9 cellular contexts compared by ENCODE assay signal in genomic region chr16:24070851-24071250, GRCh38.
DNase-seq lines count a peak whose midpoint lies in the region; ATAC-seq, FAIRE-seq and TF ChIP-seq lines count a peak whose summit lies in the region.
"Had no signal": no experiment of that assay in that cellular context is flagged by ENCODE, and none has a peak within 500 bp of the region (broad histone marks: within the 10 kb centered on the region; RNA-seq: fewer than 3 reads in every experiment).

No MANE protein-coding gene starts in this region.

- peak; percentile 51 for DNase-seq in DMS153 (lab: John Stamatoyannopoulos, UW)
- DNase-seq in GM23248 = peak; percentile 52
- peak; percentile 1 for DNase-seq in NCI-H748 treated with DMSO at 0.1 percent for 48 hours (lab: John Stamatoyannopoulos, UW)
- peak; percentile 1 for DNase-seq in astrocyte (ENCODE audit: low read depth)
- DNase-seq in left colon = peak in 1 of 2 donors; percentile 12
- no peak for DNase-seq in occipital lobe (lab: John Stamatoyannopoulos, UW)
- DNase-seq in activated gamma-delta T cell treated with Interleukin-2 at 50 U/mL for 16 hours = no peak

- no peak overlapping the region for H3K4me3 Mint-ChIP-seq in astrocyte (ENCODE audit: unreplicated experiment)

- no peak overlapping the region for H3K4me3 ChIP-seq in GM23248
- no peak overlapping the region for H3K4me3 ChIP-seq in astrocyte (ENCODE audit: insufficient read depth, low read depth, low read length)

- H3K9me3 Mint-ChIP-seq in astrocyte (ENCODE audit: unreplicated experiment) = no peaks in the 10 kb centered on the region

- no peak for FAIRE-seq in astrocyte (lab: Jason Lieb, UNC)

- H3K27ac ChIP-seq in GM23248 (no peak overlapping the region), astrocyte (ENCODE audit: low read depth, low read length) (no peak overlapping the region)
- H3K27ac ChIP-seq: VCaP had no signal

- H3K4me1 ChIP-seq in GM23248 (ENCODE audit: insufficient read depth) (no peaks in the 10 kb centered on the region), astrocyte (ENCODE audit: insufficient read depth, low read length) (no peaks in the 10 kb centered on the region)

- H4K20me1 ChIP-seq in GM23248 (ENCODE audit: insufficient read depth) = no peaks in the 10 kb centered on the region
- H4K20me1 ChIP-seq in astrocyte (ENCODE audit: insufficient read depth, low read length) = no peaks in the 10 kb centered on the region

- H3K27ac Mint-ChIP-seq in astrocyte (ENCODE audit: unreplicated experiment) = no peak overlapping the region

- no peaks in the 10 kb centered on the region for H3K9me2 ChIP-seq in GM23248 (ENCODE audit: insufficient read depth)

- intact Hi-C loops in left colon (cut with DNase I, micrococcal nuclease) = no loop called here

- in situ Hi-C loops in GM23248 (cut with MboI) = no loop called here

- H3F3A ChIP-seq in GM23248 (ENCODE audit: insufficient read depth) = no peaks in the 10 kb centered on the region

- ATAC-seq in left colon (peak; percentile 52), GM18870 (IDR thresholded peaks at IDR 0.05; ENCODE audit: unreplicated experiment) (no peak)

- no peaks in the 10 kb centered on the region for H3K9me3 ChIP-seq in GM23248 (ENCODE audit: low read depth)
- H3K9me3 ChIP-seq in astrocyte (ENCODE audit: insufficient read depth, low read depth, low read length) = no peaks in the 10 kb centered on the region

- WGBS in GM23248 (ENCODE audit: low coverage in 1 of 2, low lambda C conversion rate in 2 of 2, missing lambda C conversion rate in 2 of 2), 2 experiments = 0 to 7% methylated on average over 1 of the region's 1 CpG

- H3K9ac ChIP-seq in GM23248 = no peak overlapping the region
- H3K9ac ChIP-seq in astrocyte (ENCODE audit: low read length) = no peak overlapping the region

- TF ChIP-seq CTCF in astrocyte (IDR thresholded peaks at IDR 0.05; ENCODE audit: insufficient read depth, low read depth, low read length) = peak; percentile 29

- H3K36me3 ChIP-seq in GM23248 (ENCODE audit: low read depth) = no peaks in the 10 kb centered on the region
- no peaks in the 10 kb centered on the region for H3K36me3 ChIP-seq in astrocyte (ENCODE audit: insufficient read depth, low read length)

- no peaks in the 10 kb centered on the region for H3K36me3 Mint-ChIP-seq in astrocyte (ENCODE audit: low read depth, unreplicated experiment)

- H3K27me3 Mint-ChIP-seq in astrocyte (ENCODE audit: low read depth, unreplicated experiment) = peaks cover 10% of the 10 kb centered on the region

- H3K4me2 ChIP-seq in GM23248 (ENCODE audit: unreplicated experiment) = no peak overlapping the region
- no peak overlapping the region for H3K4me2 ChIP-seq in astrocyte (ENCODE audit: low read length)

- H3K27me3 ChIP-seq in GM23248 (replicated peaks; ENCODE audit: insufficient read depth) (no peaks in the 10 kb centered on the region), astrocyte (ENCODE audit: insufficient read depth, low read length) (no peaks in the 10 kb centered on the region)

- H2AFZ ChIP-seq in GM23248 (no peak overlapping the region), astrocyte (ENCODE audit: low read depth, low read length) (no peak overlapping the region)

- H3K4me1 Mint-ChIP-seq in astrocyte (ENCODE audit: low read depth, unreplicated experiment) = peaks cover 1% of the 10 kb centered on the region

- H3K79me2 ChIP-seq in GM23248 (ENCODE audit: insufficient read depth) = no peaks in the 10 kb centered on the region
- no peaks in the 10 kb centered on the region for H3K79me2 ChIP-seq in astrocyte (ENCODE audit: insufficient read depth, low read length)

Comparison
In these comparisons a context has a peak if more than half of its experiments do, and no peak if none do; other contexts are left out.
1. DNase-seq: peak in DMS153 (single experiment), GM23248 (single experiment), NCI-H748 treated with DMSO at 0.1 percent for 48 hours (single experiment) and astrocyte (single experiment); none in occipital lobe (single experiment) and activated gamma-delta T cell treated with Interleukin-2 at 50 U/mL for 16 hours (single experiment).